19 cellular contexts compared by ENCODE assay signal in genomic region chr5:36158144-36158543, GRCh38. TPM values are rescaled to one million over a fixed set of nuclear protein-coding genes. Genes with fewer than 3 reads are reported as not detected.
DNase-seq lines count a peak whose midpoint lies in the region; ATAC-seq, FAIRE-seq and TF ChIP-seq lines count a peak whose summit lies in the region.
"Had no signal": no experiment of that assay in that cellular context is flagged by ENCODE, and none has a peak within 500 bp of the region (broad histone marks: within the 10 kb centered on the region; RNA-seq: fewer than 3 reads in every experiment).

No MANE protein-coding gene starts in this region.

- H3K36me3 Mint-ChIP-seq in astrocyte (ENCODE audit: low read depth, unreplicated experiment): peaks cover 11% of the 10 kb centered on the region
- peaks cover 23% of the 10 kb centered on the region for H3K36me3 Mint-ChIP-seq in effector memory CD8-positive, alpha-beta T cell (ENCODE audit: insufficient read depth)
- H3K36me3 Mint-ChIP-seq in CD8-positive, alpha-beta T cell: peaks cover 87% of the 10 kb centered on the region

- H3K4me3 ChIP-seq in astrocyte (ENCODE audit: insufficient read depth, low read depth, low read length) (no peak overlapping the region), mesodermal cell (ENCODE audit: extremely low read depth, insufficient read depth, low read length, poor library complexity, severe bottlenecking) (no peak overlapping the region)
- no peak overlapping the region for H3K4me3 ChIP-seq in CD8-positive, alpha-beta T cell (ENCODE audit: low read depth, low read length)
- H3K4me3 ChIP-seq: vagina had no signal

- peaks cover 37% of the 10 kb centered on the region for H3K4me1 Mint-ChIP-seq in astrocyte (ENCODE audit: low read depth, unreplicated experiment)
- H3K4me1 Mint-ChIP-seq in effector memory CD8-positive, alpha-beta T cell (ENCODE audit: low read depth in 2 of 2): peaks cover 31 to 45% of the 10 kb centered on the region in 2 donors
- H3K4me1 Mint-ChIP-seq in CD8-positive, alpha-beta T cell (ENCODE audit: low read depth): peaks cover 49% of the 10 kb centered on the region

- CTCF ChIA-PET in CD8-positive, alpha-beta T cell (lab: Charles Lee): interaction anchor here (0.7 kb wide), 1 partner anchor 20 kb away, joined by 4 read pairs; no protein-coding TSS in a partner anchor

- POLR2A ChIA-PET in CD8-positive, alpha-beta T cell (lab: Charles Lee): no interaction called here

- peaks cover 84% of the 10 kb centered on the region for H3K79me2 ChIP-seq in astrocyte (ENCODE audit: insufficient read depth, low read length)

- no peaks in the 10 kb centered on the region for H3K27me3 ChIP-seq in astrocyte (ENCODE audit: insufficient read depth, low read length)
- H3K27me3 ChIP-seq in CD8-positive, alpha-beta T cell (ENCODE audit: insufficient read depth, low read length): no peaks in the 10 kb centered on the region
- H3K27me3 ChIP-seq: vagina had no signal

- FAIRE-seq in astrocyte (lab: Jason Lieb, UNC): no peak
- FAIRE-seq: TTC549 had no signal

- no peak overlapping the region for H3K9ac ChIP-seq in astrocyte (ENCODE audit: low read length)

- H3K9me3 ChIP-seq in astrocyte (ENCODE audit: insufficient read depth, low read depth, low read length) (no peaks in the 10 kb centered on the region), mesodermal cell (ENCODE audit: control insufficient read depth, low read length) (no peaks in the 10 kb centered on the region)
- H3K9me3 ChIP-seq in CD8-positive, alpha-beta T cell (ENCODE audit: low read length): no peaks in the 10 kb centered on the region
- H3K9me3 ChIP-seq: vagina had no signal

- TF ChIP-seq CTCF in astrocyte (IDR thresholded peaks at IDR 0.05; ENCODE audit: insufficient read depth, low read depth, low read length): no peak
- TF ChIP-seq CTCF in CD8-positive, alpha-beta T cell (IDR thresholded peaks at IDR 0.05): no peak

- WGBS in mesodermal cell (ENCODE audit: insufficient coverage in 2 of 2), 2 experiments: 100% methylated on average over 1 of the region's 2 CpGs; no CpG with 5 or more reads in 1 of the 2 experiments

- peaks cover 15% of the 10 kb centered on the region for H3K4me1 ChIP-seq in astrocyte (ENCODE audit: insufficient read depth, low read length)
- peaks cover 33% of the 10 kb centered on the region for H3K4me1 ChIP-seq in mesodermal cell (ENCODE audit: control insufficient read depth, insufficient read depth, low read length, poor library complexity, severe bottlenecking)
- peaks cover 10% of the 10 kb centered on the region for H3K4me1 ChIP-seq in CD8-positive, alpha-beta T cell (ENCODE audit: insufficient read depth, low read length)

- H3K27me3 Mint-ChIP-seq in astrocyte (ENCODE audit: low read depth, unreplicated experiment): no peaks in the 10 kb centered on the region
- H3K27me3 Mint-ChIP-seq in effector memory CD8-positive, alpha-beta T cell: no peaks in the 10 kb centered on the region
- no peaks in the 10 kb centered on the region for H3K27me3 Mint-ChIP-seq in CD8-positive, alpha-beta T cell (ENCODE audit: low read depth)
- H3K27me3 Mint-ChIP-seq: stimulated activated naive CD8-positive, alpha-beta T cell treated with anti-CD3 and anti-CD28 coated beads, Interleukin-15, Interleukin-2, amounts not matched to agents 100 ng/mL and 50 ng/mL, for 24 hours had no signal

- H3K36me3 ChIP-seq in astrocyte (ENCODE audit: insufficient read depth, low read length): peaks cover 23% of the 10 kb centered on the region
- peaks cover 79% of the 10 kb centered on the region for H3K36me3 ChIP-seq in mesodermal cell (ENCODE audit: control insufficient read depth, insufficient read depth, low read length)
- peaks cover 4% of the 10 kb centered on the region for H3K36me3 ChIP-seq in CD8-positive, alpha-beta T cell (ENCODE audit: insufficient read depth, low read length)

- intact Hi-C loops in CD8-positive, alpha-beta T cell (cut with DNase I, micrococcal nuclease): loop anchor here in 1 of 2 experiments (10.0 kb wide), 1 partner anchor 543 kb away; the partner anchor contains the start of gene SPEF2

- DNase-seq in DMS 273 treated with DMSO at 0.1 percent for 48 hours (lab: John Stamatoyannopoulos, UW): peak; percentile 61
- peak; percentile 23 for DNase-seq in NCI-H2171 (lab: John Stamatoyannopoulos, UW)
- no peak for DNase-seq in astrocyte (ENCODE audit: low read depth)
- DNase-seq in effector memory CD8-positive, alpha-beta T cell: no peak
- no peak for DNase-seq in epidermal melanocyte (ENCODE audit: insufficient read length, low spot score)
- no peak for DNase-seq in 8988T
- no peak for DNase-seq in CD8-positive, alpha-beta T cell
- DNase-seq: activated gamma-delta T cell treated with Interleukin-2 at 50 U/mL for 16 hours, caudate nucleus, GDM1, NCI-H1417 treated with DMSO at 0.1 percent for 48 hours, NCI-H774, right cardiac atrium, SHP77 had no signal

- no peak overlapping the region for H3K4me2 ChIP-seq in astrocyte (ENCODE audit: low read length)

- H3K27ac ChIP-seq in astrocyte (ENCODE audit: low read depth, low read length) (no peak overlapping the region), mesodermal cell (ENCODE audit: low read depth, low read length, severe bottlenecking) (peak overlapping the region; percentile 17)
- no peak overlapping the region for H3K27ac ChIP-seq in CD8-positive, alpha-beta T cell (ENCODE audit: low read depth, low read length)
- H3K27ac ChIP-seq: vagina had no signal

- peak overlapping the region; percentile 29 for H3K27ac Mint-ChIP-seq in astrocyte (ENCODE audit: unreplicated experiment)
- no peak overlapping the region for H3K27ac Mint-ChIP-seq in effector memory CD8-positive, alpha-beta T cell
- no peak overlapping the region for H3K27ac Mint-ChIP-seq in CD8-positive, alpha-beta T cell
- H3K27ac Mint-ChIP-seq: stimulated activated naive CD8-positive, alpha-beta T cell treated with anti-CD3 and anti-CD28 coated beads, Interleukin-15, Interleukin-2, amounts not matched to agents 100 ng/mL and 50 ng/mL, for 24 hours had no signal

- no peak overlapping the region for H2AFZ ChIP-seq in astrocyte (ENCODE audit: low read depth, low read length)

- no peak for ATAC-seq in effector memory CD8-positive, alpha-beta T cell (replicated peaks)
- no peak for ATAC-seq in CD8-positive, alpha-beta T cell
- ATAC-seq: left lobe of liver, right cardiac atrium had no signal

- peaks cover 3% of the 10 kb centered on the region for H3K9me3 Mint-ChIP-seq in astrocyte (ENCODE audit: unreplicated experiment)
- H3K9me3 Mint-ChIP-seq in effector memory CD8-positive, alpha-beta T cell: no peaks in the 10 kb centered on the region
- no peaks in the 10 kb centered on the region for H3K9me3 Mint-ChIP-seq in CD8-positive, alpha-beta T cell
- H3K9me3 Mint-ChIP-seq: stimulated activated naive CD8-positive, alpha-beta T cell treated with anti-CD3 and anti-CD28 coated beads, Interleukin-15, Interleukin-2, amounts not matched to agents 100 ng/mL and 50 ng/mL, for 24 hours had no signal

- H3K4me3 Mint-ChIP-seq in astrocyte (ENCODE audit: unreplicated experiment): no peak overlapping the region
- H3K4me3 Mint-ChIP-seq in effector memory CD8-positive, alpha-beta T cell: no peak overlapping the region
- no peak overlapping the region for H3K4me3 Mint-ChIP-seq in CD8-positive, alpha-beta T cell
- H3K4me3 Mint-ChIP-seq: stimulated activated naive CD8-positive, alpha-beta T cell treated with anti-CD3 and anti-CD28 coated beads, Interleukin-15, Interleukin-2, amounts not matched to agents 100 ng/mL and 50 ng/mL, for 24 hours had no signal

- H4K20me1 ChIP-seq in astrocyte (ENCODE audit: insufficient read depth, low read length): peaks cover 24% of the 10 kb centered on the region

RNA-seq across cellular contexts. Expression of gene SKP2, which starts 6.2 kb away (rescaled TPM):
- 22.9 and 31.4 TPM in 2 replicates for total RNA-seq in astrocyte
- 42.5 TPM for polyA plus RNA-seq in mesodermal cell (2013, experiment 1 of 2)
- 45.5 TPM for polyA plus RNA-seq in mesodermal cell (2013, experiment 2 of 2)
- 1 to 10 TPM; 5.5 to 6.1 TPM for total RNA-seq in CD8-positive, alpha-beta T cell

RNA-seq across cellular contexts. Expression of gene LMBRD2, which starts 6.5 kb away (rescaled TPM):
- total RNA-seq in astrocyte: 6.4 and 9.0 TPM in 2 replicates
- polyA plus RNA-seq in mesodermal cell (2013, experiment 1 of 2): 5.2 TPM
- polyA plus RNA-seq in mesodermal cell (2013, experiment 2 of 2): 7.6 TPM
- total RNA-seq in CD8-positive, alpha-beta T cell: 1 to 10 TPM; 2.2 to 2.4 TPM

Comparison
In these comparisons a context has a peak if more than half of its experiments do, and no peak if none do; other contexts are left out.
1. DNase-seq: peak in DMS 273 treated with DMSO at 0.1 percent for 48 hours (single experiment) and NCI-H2171 (single experiment); none in astrocyte (single experiment), effector memory CD8-positive, alpha-beta T cell (0 of 3), epidermal melanocyte (single experiment), 8988T (single experiment) and CD8-positive, alpha-beta T cell (0 of 7).